Comparison of ENCODE assay signal across 27 cellular contexts in the genomic region with DNA sequence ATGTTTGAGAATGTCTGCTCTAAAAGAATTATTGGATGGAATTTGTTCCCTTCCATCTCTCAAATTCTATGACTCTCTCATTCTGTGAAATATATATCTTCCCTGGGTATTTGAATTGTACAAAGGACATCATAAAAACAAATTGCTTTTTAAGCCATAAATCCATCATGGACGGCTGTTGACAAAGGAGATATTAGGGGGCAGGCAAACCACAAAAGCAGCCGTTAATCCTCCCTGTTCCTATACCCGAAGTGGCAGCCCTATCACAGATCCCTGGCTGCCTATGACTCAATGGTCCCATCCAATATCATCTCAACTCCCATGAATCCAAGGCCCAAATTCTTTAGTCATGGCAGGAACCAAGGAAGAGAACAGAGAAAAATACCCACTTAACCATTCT.
"Had no signal": no experiment of that assay in that cellular context is flagged by ENCODE, and none has a peak within 500 bp of the region (broad histone marks: within the 10 kb centered on the region; RNA-seq: fewer than 3 reads in every experiment).

No MANE protein-coding gene starts in this region.

- H3K9me3 ChIP-seq: heart left ventricle, left lung, lower lobe of right lung, pancreas, prostate gland, stomach, testis, thyroid gland, transverse colon, upper lobe of right lung had no signal

- H3K36me3 ChIP-seq: heart left ventricle, left lung, lower lobe of right lung, pancreas, prostate gland, stomach, thyroid gland, transverse colon, upper lobe of right lung had no signal

- H3K27me3 ChIP-seq: heart left ventricle, pancreas, testis, thyroid gland, transverse colon, upper lobe of right lung had no signal

- H3K27ac ChIP-seq: heart left ventricle, left lung, lower lobe of right lung, pancreas, prostate gland, stomach, testis, thyroid gland, transverse colon, upper lobe of right lung had no signal

- DNase-seq: heart left ventricle; hippocampal formation; kidney; left colon; left lung; lower lobe of right lung; mammary epithelial cell; mesenchymal stem cell; naive thymus-derived CD8-positive, alpha-beta T cell; nucleus accumbens; pancreas; posterior cingulate gyrus; retina; right cardiac atrium; small intestine; stimulated activated CD4-positive, alpha-beta T cell treated with anti-CD3 and anti-CD28 coated beads, Interleukin-1b, Interleukin-23, amount 100 ng/mL, for 48 hours; stimulated activated CD4-positive, alpha-beta T cell treated with anti-CD3 and anti-CD28 coated beads, Interleukin-2, amount 100 ng/mL, for 48 hours; stimulated activated CD4-positive, alpha-beta T cell treated with anti-CD3 and anti-CD28 coated beads, Interleukin-4, amount 100 ng/mL, for 4 hours; stimulated activated CD8-positive, alpha-beta memory T cell treated with anti-CD3 and anti-CD28 coated beads, Interleukin-4, amount 100 ng/mL, for 48 hours; stimulated activated naive B cell treated with anti-CD40 and anti-IgM and Interleukin-4, amounts not matched to agents 10 μg/mL and 1 μg/mL and 100 μg/mL, for 72 hours; stimulated activated naive CD8-positive, alpha-beta T cell treated with anti-CD3 and anti-CD28 coated beads, Interleukin-15, Interleukin-2, amounts not matched to agents 100 U/mL and 50 U/mL, for 24 hours; stomach; testis; thyroid gland; transverse colon; upper lobe of right lung had no signal

- H3K4me3 ChIP-seq: heart left ventricle, left lung, lower lobe of right lung, pancreas, prostate gland, stomach, testis, thyroid gland, transverse colon, upper lobe of right lung had no signal

- H3K4me1 ChIP-seq: lower lobe of right lung, pancreas, prostate gland, stomach, testis, thyroid gland, transverse colon, upper lobe of right lung had no signal
